6 cellular contexts compared by ENCODE assay signal in genomic region chr19:13922118-13922517, GRCh38. TPM values are rescaled to one million over a fixed set of nuclear protein-coding genes. Genes with fewer than 3 reads are reported as not detected.
"Had no signal": no experiment of that assay in that cellular context is flagged by ENCODE, and none has a peak within 500 bp of the region (broad histone marks: within the 10 kb centered on the region; RNA-seq: fewer than 3 reads in every experiment).

No MANE protein-coding gene starts in this region.

RNA-seq across cellular contexts. Expression of gene PODNL1, which starts 16.1 kb away (rescaled TPM):
- total RNA-seq: activated naive CD8-positive, alpha-beta T cell treated with anti-CD3 and anti-CD28 coated beads for 36 hours; activated T-helper 1 cell treated with anti-CD3 and anti-CD28 coated beads, Interleukin-12 subunit alpha, Interleukin-12 subunit beta, Interleukin-2, Interleukin-4 antibody, amounts not matched to agents 30 ng/mL and 10 ng/mL and 1 ng/mL, durations not matched to agents 14 hours and 24 hours and 36 hours; T-helper 2 cell treated with Interferon-gamma antibody and Interleukin-4, amounts not matched to agents 100 ng/mL and 5 ng/mL, for 36 hours had no signal
- polyA plus RNA-seq: cardiac muscle cell had no signal

RNA-seq across cellular contexts. Expression of gene NANOS3, which starts 45.2 kb away (rescaled TPM):
- total RNA-seq: body of pancreas, breast epithelium had no signal
